In the genomic region with DNA sequence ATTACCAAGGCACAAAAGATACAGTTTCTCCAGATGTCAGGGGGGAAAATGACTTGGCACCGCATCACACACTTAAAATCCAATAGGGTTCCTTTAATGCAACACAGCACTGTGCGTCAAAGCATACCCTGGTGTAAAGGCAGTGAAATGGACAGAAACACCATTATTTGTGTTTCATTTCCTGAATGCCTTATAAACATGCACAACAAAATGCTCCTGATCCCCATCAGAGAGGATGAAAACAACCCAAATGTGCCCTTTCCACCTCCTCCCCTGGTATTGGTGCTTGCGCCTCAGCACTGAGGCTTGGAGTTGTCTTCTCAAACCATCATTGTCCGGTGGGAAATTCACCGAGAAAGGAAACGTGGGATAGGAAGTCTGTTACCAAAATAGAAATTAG, we compare ENCODE assay signal across 8 cellular contexts. TPM values are rescaled to one million over a fixed set of nuclear protein-coding genes. Genes with fewer than 3 reads are reported as not detected.
DNase-seq lines count a peak whose midpoint lies in the region; ATAC-seq and TF ChIP-seq lines count a peak whose summit lies in the region.

No MANE protein-coding gene starts in this region.

- peaks cover 58% of the 10 kb centered on the region for H3K79me2 ChIP-seq in OCI-LY3 (ENCODE audit: low read length)

- peak overlapping the region; percentile 97 for H3K27ac Mint-ChIP-seq in activated CD4-positive, alpha-beta T cell treated with anti-CD3 and anti-CD28 coated beads, Interleukin-2, amount 10 ng/mL, durations not matched to agents 24 days and 14 days

- no peak for TF ChIP-seq CTCF in OCI-LY3 (IDR thresholded peaks at IDR 0.05; ENCODE audit: low read depth, low read length)
- no peak for TF ChIP-seq CTCF in right lobe of liver (IDR thresholded peaks at IDR 0.05)
- no peak for TF ChIP-seq CTCF in transverse colon (IDR thresholded peaks at IDR 0.05)

- H3K36me3 Mint-ChIP-seq in activated CD4-positive, alpha-beta T cell treated with anti-CD3 and anti-CD28 coated beads, Interleukin-2, amount 10 ng/mL, durations not matched to agents 24 days and 14 days (ENCODE audit: low read depth) = peaks cover 14% of the 10 kb centered on the region

- WGBS in right lobe of liver (ENCODE audit: insufficient coverage, low coverage, low lambda C conversion rate, missing lambda C conversion rate) = 3% methylated on average over 6 of the region's 6 CpGs
- whole genome bisulfite sequencing in transverse colon (ENCODE audit: low coverage in 1 of 2), 2 donors = 0 to 1% methylated on average over 5 to 6 of the region's 6 CpGs

- H3K9me3 Mint-ChIP-seq in activated CD4-positive, alpha-beta T cell treated with anti-CD3 and anti-CD28 coated beads, Interleukin-2, amount 10 ng/mL, durations not matched to agents 24 days and 14 days = no peaks in the 10 kb centered on the region

- H3K4me2 ChIP-seq in OCI-LY3 (ENCODE audit: low read length) = peak overlapping the region; percentile 92

- H3K4me3 Mint-ChIP-seq in activated CD4-positive, alpha-beta T cell treated with anti-CD3 and anti-CD28 coated beads, Interleukin-2, amount 10 ng/mL, durations not matched to agents 24 days and 14 days = peak overlapping the region; percentile 97

- H3K4me1 ChIP-seq in OCI-LY3 (ENCODE audit: low read length) (peaks cover 8% of the 10 kb centered on the region; the same call in 1 of the 2 replicates), right lobe of liver (peaks cover 0 to 15% (median 7%) of the 10 kb centered on the region in 4 donors), transverse colon (peaks cover 8 to 45% (median 37%) of the 10 kb centered on the region in 4 donors)

- H3K4me3 ChIP-seq in OCI-LY3 (ENCODE audit: low read length) (peak overlapping the region; percentile 95), right lobe of liver (peak overlapping the region; percentile 74 to 87 (median 84)), transverse colon (peak overlapping the region; percentile 65 to 85 (median 66))

- peak overlapping the region; percentile 96 for H3K9ac ChIP-seq in OCI-LY3 (ENCODE audit: low read length)

- TF ChIP-seq POLR2A in right lobe of liver (IDR thresholded peaks at IDR 0.05) (no peak), transverse colon (IDR thresholded peaks at IDR 0.05) (no peak)

- H3K27me3 Mint-ChIP-seq in activated CD4-positive, alpha-beta T cell treated with anti-CD3 and anti-CD28 coated beads, Interleukin-2, amount 10 ng/mL, durations not matched to agents 24 days and 14 days = no peaks in the 10 kb centered on the region

- intact Hi-C loops in activated CD4-positive, alpha-beta T cell treated with anti-CD3 and anti-CD28 coated beads, Interleukin-2, amount 10 ng/mL, durations not matched to agents 24 days and 14 days (cut with micrococcal nuclease) = no loop called here
- intact Hi-C loops in right lobe of liver (cut with DNase I) = no loop called here
- intact Hi-C loops in transverse colon (cut with DNase I; ENCODE audit: low total_unique reads) = no loop called here

- in situ Hi-C loops in transverse colon (cut with MboI; ENCODE audit: low pct_ligation_motif_present in 1 of 4, low pct_unique_long_range_greater_than_20kb in 1 of 4, low sequenced_read_pairs in 3 of 4) = no loop called here

- H3K27ac ChIP-seq in OCI-LY3 (ENCODE audit: low read length) (peak overlapping the region; percentile 71), right lobe of liver (peak overlapping the region; percentile 86 to 95 (median 91)), transverse colon (peak overlapping the region; percentile 90 to 98 (median 95))

- H2AFZ ChIP-seq in OCI-LY3 (ENCODE audit: low read depth, low read length) = no peak overlapping the region

- no peak for TF ChIP-seq EP300 in transverse colon (IDR thresholded peaks at IDR 0.05; ENCODE audit: low read depth)

- peaks cover 33% of the 10 kb centered on the region for H3K4me1 Mint-ChIP-seq in activated CD4-positive, alpha-beta T cell treated with anti-CD3 and anti-CD28 coated beads, Interleukin-2, amount 10 ng/mL, durations not matched to agents 24 days and 14 days

- peak; percentile 74 for DNase-seq in activated CD4-positive, alpha-beta T cell treated with anti-CD3 and anti-CD28 coated beads, Interleukin-2, amount 10 ng/mL, durations not matched to agents 24 days and 14 days
- DNase-seq in activated CD4-positive, alpha-beta T cell treated with anti-CD3 and anti-CD28 coated beads, Interleukin-2, amount 50 U/mL, for 4 hours = no peak
- DNase-seq in cerebellar cortex (ENCODE audit: low spot score) (peak; percentile 29), right lobe of liver (no peak), transverse colon (no peak), GM19238 (ENCODE audit: insufficient read length, low spot score) (no peak)

- H3K27me3 ChIP-seq in OCI-LY3 (ENCODE audit: low read depth, low read length) (no peaks in the 10 kb centered on the region), right lobe of liver (no peaks in the 10 kb centered on the region), transverse colon (no peaks in the 10 kb centered on the region)

- no peaks in the 10 kb centered on the region for H3K9me3 ChIP-seq in OCI-LY3 (ENCODE audit: insufficient read depth, low read length)
- no peaks in the 10 kb centered on the region for H3K9me3 ChIP-seq in right lobe of liver
- no peaks in the 10 kb centered on the region for H3K9me3 ChIP-seq in transverse colon

- ATAC-seq in right lobe of liver (peak in 1 of 4 donors; percentile 9), GM18909 (IDR thresholded peaks at IDR 0.05; ENCODE audit: poor library complexity, unreplicated experiment) (no peak)

- H3K36me3 ChIP-seq in OCI-LY3 (replicated peaks; ENCODE audit: low read depth, low read length) (peaks cover 2% of the 10 kb centered on the region), right lobe of liver (no peaks in the 10 kb centered on the region), transverse colon (no peaks in the 10 kb centered on the region)

- peaks cover 34% of the 10 kb centered on the region for H4K20me1 ChIP-seq in OCI-LY3 (ENCODE audit: insufficient read depth, low read length)

RNA-seq across cellular contexts. Expression of gene CDC27, which starts 0.8 kb away (rescaled TPM):
- total RNA-seq in activated CD4-positive, alpha-beta T cell treated with anti-CD3 and anti-CD28 coated beads, Interleukin-2, amount 10 ng/mL, durations not matched to agents 24 days and 14 days = 95.4 and 101 TPM in 2 replicates
- total RNA-seq in right lobe of liver (10 to 100 TPM; 27.5 to 50.4 (median 32.9) TPM), transverse colon (10 to 100 TPM; 37.5 to 63.9 (median 40.6) TPM)

RNA-seq across cellular contexts. Expression of gene MYL4, which starts 20.9 kb away (rescaled TPM):
- total RNA-seq in activated CD4-positive, alpha-beta T cell treated with anti-CD3 and anti-CD28 coated beads, Interleukin-2, amount 10 ng/mL, durations not matched to agents 24 days and 14 days = not detected in 2 replicates
- total RNA-seq in right lobe of liver (under 1 TPM in 4 of 6 experiments, not detected in 2; 0.42 to 0.80 (median 0.58) TPM), transverse colon (not detected)

Comparison
In these comparisons a context has a peak if more than half of its experiments do, and no peak if none do; other contexts are left out.
1. DNase-seq: peak in activated CD4-positive, alpha-beta T cell treated with anti-CD3 and anti-CD28 coated beads, Interleukin-2, amount 10 ng/mL, durations not matched to agents 24 days and 14 days (single experiment) and cerebellar cortex (single experiment); none in activated CD4-positive, alpha-beta T cell treated with anti-CD3 and anti-CD28 coated beads, Interleukin-2, amount 50 U/mL, for 4 hours (0 of 2), right lobe of liver (0 of 3), transverse colon (single experiment) and GM19238 (single experiment).
2. Peak in every context shown above with its lines, with median percentiles within 50 percentile points of each other: H3K27ac ChIP-seq and H3K4me3 ChIP-seq.